In genomic region chr1:29121516-29121937, GRCh38 we compare ENCODE assay signal across 8 cellular contexts. TPM values are rescaled to one million over a fixed set of nuclear protein-coding genes. Genes with fewer than 3 reads are reported as not detected.
DNase-seq lines count a peak whose midpoint lies in the region; ATAC-seq, FAIRE-seq and TF ChIP-seq lines count a peak whose summit lies in the region.

No MANE protein-coding gene starts in this region.

- no CpG with 5 or more reads among the region's 59 CpGs for WGBS in A549 (ENCODE audit: missing lambda C conversion rate)
- WGBS in ectodermal cell, 2 experiments: 2 to 3% methylated on average over 59 of the region's 59 CpGs

- ATAC-seq in A549: peak in 1 of 2 experiments; percentile 4; a peak in 2 of 6 replicates
- peak; percentile 7 for ATAC-seq in naive thymus-derived CD4-positive, alpha-beta T cell
- ATAC-seq in HG02938 (IDR thresholded peaks at IDR 0.05; ENCODE audit: unreplicated experiment): no peak
- ATAC-seq in HG03565 (IDR thresholded peaks at IDR 0.05; ENCODE audit: unreplicated experiment): no peak

- peaks cover 3 to 14% (median 9%) of the 10 kb centered on the region in 7 donors for H3K4me1 Mint-ChIP-seq in naive thymus-derived CD4-positive, alpha-beta T cell

- intact Hi-C loops in naive thymus-derived CD4-positive, alpha-beta T cell (cut with micrococcal nuclease): loop anchor here (1.0 to 5.0 kb wide), 4 partner anchors 61 to 239 kb away; partner anchors contain the start of gene SRSF4 (in 1 of the 2)

- peaks cover 0 to 4% (median 0%) of the 10 kb centered on the region in 11 donors for H3K9me3 Mint-ChIP-seq in naive thymus-derived CD4-positive, alpha-beta T cell

- H3K4me1 ChIP-seq in A549 (no peaks in the 10 kb centered on the region), ectodermal cell (ENCODE audit: control insufficient read depth, insufficient read depth, low read length) (peaks cover 14% of the 10 kb centered on the region)
- H3K4me1 ChIP-seq in naive thymus-derived CD4-positive, alpha-beta T cell (ENCODE audit: control insufficient read depth in 2 of 2, insufficient read depth in 2 of 2, low read length in 2 of 2): peaks cover 6 to 11% of the 10 kb centered on the region in 2 donors

- H3K27ac ChIP-seq in A549: peak overlapping the region in 1 of 2 experiments; percentile 45; a peak in 1 of 6 replicates
- no peak overlapping the region for H3K27ac ChIP-seq in ectodermal cell (ENCODE audit: insufficient read depth, low read depth, low read length, poor library complexity, severe bottlenecking)
- no peak overlapping the region for H3K27ac ChIP-seq in naive thymus-derived CD4-positive, alpha-beta T cell (ENCODE audit: low read depth, low read length)

- TF ChIP-seq CTCF in A549 (IDR thresholded peaks at IDR 0.05) (peak; percentile 18; the same call in 1 of the 3 replicates), GM20000 (IDR thresholded peaks at IDR 0.05; ENCODE audit: extremely low read depth, missing control alignments) (no peak)

- peak overlapping the region in 3 of 10 donors; percentile 40 to 84 (median 43) for H3K4me3 Mint-ChIP-seq in naive thymus-derived CD4-positive, alpha-beta T cell

- no peak overlapping the region for H3K27ac Mint-ChIP-seq in naive thymus-derived CD4-positive, alpha-beta T cell

- H3K4me3 ChIP-seq in A549 (no peak overlapping the region), ectodermal cell (ENCODE audit: insufficient read depth, low read depth, low read length) (peak overlapping the region; percentile 32)
- H3K4me3 ChIP-seq in naive thymus-derived CD4-positive, alpha-beta T cell (ENCODE audit: low read length): no peak overlapping the region

- DNase-seq in A549 (ENCODE audit: low read depth in 1 of 2, low spot score in 1 of 2) (no peak), GM20000 (ENCODE audit: low spot score) (peak; percentile 55), Ammon's horn (ENCODE audit: low spot score) (no peak), RCC 7860 (ENCODE audit: low spot score) (no peak)
- DNase-seq in naive thymus-derived CD4-positive, alpha-beta T cell: peak in 1 of 9 donors; percentile 11

- no peak for TF ChIP-seq EP300 in A549 (IDR thresholded peaks at IDR 0.05)

- H3K9me3 ChIP-seq in A549 (no peaks in the 10 kb centered on the region), ectodermal cell (ENCODE audit: control insufficient read depth, low read length) (no peaks in the 10 kb centered on the region)
- no peaks in the 10 kb centered on the region for H3K9me3 ChIP-seq in naive thymus-derived CD4-positive, alpha-beta T cell (ENCODE audit: control insufficient read depth in 2 of 3, low read length in 3 of 3)

- peak overlapping the region; percentile 42; the same call in 1 of the 3 replicates for H3K4me2 ChIP-seq in A549

- H3K36me3 Mint-ChIP-seq in naive thymus-derived CD4-positive, alpha-beta T cell: peaks cover 11 to 16% (median 13%) of the 10 kb centered on the region in 5 donors

- 0 out of 5 replicates have a peak, but pooled peaks of 1 of the 2 experiments have one; percentile 1 for TF ChIP-seq RAD21 in A549 (conservative IDR thresholded peaks at IDR 0.05 in 1 of 2, IDR thresholded peaks at IDR 0.05 in 1 of 2)

- peaks cover 9 to 35% (median 13%) of the 10 kb centered on the region in 5 donors for H3K27me3 Mint-ChIP-seq in naive thymus-derived CD4-positive, alpha-beta T cell

- POLR2A ChIA-PET in A549 (lab: Yijun Ruan, JAX): no interaction called here
- POLR2A ChIA-PET in naive thymus-derived CD4-positive, alpha-beta T cell (lab: Charles Lee): interaction anchor here (0.9 kb wide), 1 partner anchor 60 kb away, joined by 3 read pairs; the partner anchor contains the start of gene SRSF4

- H3K36me3 ChIP-seq in ectodermal cell (ENCODE audit: control insufficient read depth, insufficient read depth, low read length): peaks cover 4% of the 10 kb centered on the region
- H3K36me3 ChIP-seq in naive thymus-derived CD4-positive, alpha-beta T cell (ENCODE audit: control insufficient read depth in 2 of 3, insufficient read depth in 3 of 3, low read length in 3 of 3): peaks cover 3 to 26% (median 6%) of the 10 kb centered on the region in 3 experiments

- peaks cover 58% of the 10 kb centered on the region for H3K27me3 ChIP-seq in ectodermal cell (ENCODE audit: control insufficient read depth, insufficient read depth, low read length, poor library complexity, severe bottlenecking)
- peaks cover 0 to 12% of the 10 kb centered on the region in 2 donors for H3K27me3 ChIP-seq in naive thymus-derived CD4-positive, alpha-beta T cell (ENCODE audit: control insufficient read depth in 2 of 2, insufficient read depth in 2 of 2, low read length in 2 of 2)

- no peak for TF ChIP-seq POLR2A in A549 (IDR thresholded peaks at IDR 0.05; ENCODE audit: low read length)

- FAIRE-seq in A549 (lab: Jason Lieb, UNC) (no peak), RCC 7860 (lab: Jason Lieb, UNC) (no peak)

- CTCF ChIA-PET in A549 (lab: Yijun Ruan, JAX): interaction anchor here (0.9 to 2.4 kb wide), 12 partner anchors 9 to 1587 kb away, joined by 3 to 9 read pairs (median 5); no protein-coding TSS in a partner anchor
- CTCF ChIA-PET in naive thymus-derived CD4-positive, alpha-beta T cell (lab: Charles Lee): interaction anchor here (1.1 kb wide), 1 partner anchor 228 kb away, joined by 3 read pairs; no protein-coding TSS in a partner anchor

TF ChIP-seq in A549, 52 proteins besides CTCF, POLR2A, EP300 and RAD21 (continues in another document):
- no peak for TF ChIP-seq HOXB5 (CRISPR knock-in tag; IDR thresholded peaks at IDR 0.05)
- TF ChIP-seq EHF (CRISPR knock-in tag; IDR thresholded peaks at IDR 0.05): no peak
- TF ChIP-seq ZSCAN20 (CRISPR knock-in tag; IDR thresholded peaks at IDR 0.05): no peak
- TF ChIP-seq NR3C1 (IDR thresholded peaks at IDR 0.05): no peak
- no peak for TF ChIP-seq HOXB13 (CRISPR knock-in tag; IDR thresholded peaks at IDR 0.05; ENCODE audit: low read depth)
- TF ChIP-seq PHF8 (IDR thresholded peaks at IDR 0.05; ENCODE audit: borderline replicate concordance, low read depth): no peak
- TF ChIP-seq REST (IDR thresholded peaks at IDR 0.05): no peak
- no peak for TF ChIP-seq ATOH8 (CRISPR knock-in tag; IDR thresholded peaks at IDR 0.05; ENCODE audit: low read depth)
- no peak for TF ChIP-seq ZFP36 (IDR thresholded peaks at IDR 0.05; ENCODE audit: borderline replicate concordance, partially characterized antibody)
- no peak for TF ChIP-seq KDM5A (IDR thresholded peaks at IDR 0.05)
- no peak for TF ChIP-seq ESRRA (IDR thresholded peaks at IDR 0.05; ENCODE audit: borderline replicate concordance, low read length)
- TF ChIP-seq RFX5 (IDR thresholded peaks at IDR 0.05): no peak
- TF ChIP-seq RARB (CRISPR knock-in tag; IDR thresholded peaks at IDR 0.05): no peak
- TF ChIP-seq ELK1 (IDR thresholded peaks at IDR 0.05; ENCODE audit: low read depth, low read length): no peak
- TF ChIP-seq JUN (IDR thresholded peaks at IDR 0.05): no peak

RNA-seq across cellular contexts. Expression of gene TMEM200B, which starts 2.2 kb away (rescaled TPM):
- polyA plus RNA-seq in A549 (2011; rRNA removed): 0.08 and 0.15 TPM in 2 replicates
- polyA plus RNA-seq in A549 (2012; cell fraction: cytosol; rRNA removed): 0.07 and 0.08 TPM in 2 replicates
- polyA plus RNA-seq in A549 (2012; cell fraction: nucleus; rRNA removed): 0.16 and 0.37 TPM in 2 replicates
- 0.18 to 0.37 TPM (median 0.29 TPM) in 3 replicates for polyA plus RNA-seq in A549 (2017; fragmentation: RNase III; extraction: RNeasy Plus Mini Kit Qiagen cat#74134 plus additional on column Dnase treatment)
- polyA minus RNA-seq in A549 (2011; rRNA and poly(A)+ RNA removed): 0.08 TPM in 1 of 2 replicates, not detected in the other
- 1.3 TPM for polyA plus RNA-seq in ectodermal cell (2013, experiment 1 of 4)
- polyA plus RNA-seq in ectodermal cell (2013, experiment 2 of 4): 1.1 TPM
- 0.85 TPM for polyA plus RNA-seq in ectodermal cell (2013, experiment 3 of 4)
- polyA plus RNA-seq in ectodermal cell (2013, experiment 4 of 4): 1.0 TPM
- not detected for total RNA-seq in naive thymus-derived CD4-positive, alpha-beta T cell
- polyA plus RNA-seq in naive thymus-derived CD4-positive, alpha-beta T cell: not detected
